ENCODE assay signal across 1 cellular context in genomic region chr3:158109804-158110657, GRCh38.
A peak's percentile ranks its signal among the peaks of the same experiment; 100 is the strongest.
TF ChIP-seq lines count a peak whose summit lies in the region.

RSRC1 (plus strand) TSS chr3:158110089; CDS start chr3:158122105, 12,016 bp downstream.

TF ChIP-seq in HEK293, 187 proteins besides CTCF, POLR2A, EP300 and RAD21 (continued from another document and continues in another):
- TF ChIP-seq ZNF362 (tag by site-specific recombination; IDR thresholded peaks at IDR 0.05) (no peak), ZNF692 (tag by site-specific recombination; IDR thresholded peaks at IDR 0.05) (peak; percentile 40; the same call in 1 of the 2 replicates), ZBTB10 (tag by site-specific recombination; IDR thresholded peaks at IDR 0.05) (no peak), ZNF449 (tag by site-specific recombination; IDR thresholded peaks at IDR 0.05) (peak; percentile 55; the same call in 1 of the 2 replicates), KLF1 (tag by site-specific recombination; IDR thresholded peaks at IDR 0.05) (no peak), ZNF747 (tag by site-specific recombination; IDR thresholded peaks at IDR 0.05) (no peak), SCRT2 (tag by site-specific recombination; IDR thresholded peaks at IDR 0.05) (no peak), ZNF280C (tag by site-specific recombination; IDR thresholded peaks at IDR 0.05) (no peak), ZNF223 (tag by site-specific recombination; IDR thresholded peaks at IDR 0.05) (no peak), ZNF658 (tag by site-specific recombination; IDR thresholded peaks at IDR 0.05) (no peak), ZNF24 (tag by site-specific recombination; IDR thresholded peaks at IDR 0.05) (peak; percentile 30; the same call in 1 of the 2 replicates), ZNF629 (tag by site-specific recombination; IDR thresholded peaks at IDR 0.05) (peak; percentile 71), ZNF184 (tag by site-specific recombination; IDR thresholded peaks at IDR 0.05) (no peak), KLF10 (tag by site-specific recombination; IDR thresholded peaks at IDR 0.05) (peak; percentile 38; the same call in 1 of the 2 replicates), PRDM6 (tag by site-specific recombination; IDR thresholded peaks at IDR 0.05) (peak; percentile 64), ZNF785 (tag by site-specific recombination; IDR thresholded peaks at IDR 0.05) (no peak), MEIS1 (CRISPR knock-in tag; IDR thresholded peaks at IDR 0.05; ENCODE audit: borderline replicate concordance) (no peak), KLF9 (tag by site-specific recombination; IDR thresholded peaks at IDR 0.05; ENCODE audit: low read depth) (no peak), GLIS1 (tag by site-specific recombination; IDR thresholded peaks at IDR 0.05) (peak; percentile 29; the same call in 1 of the 2 replicates), ZNF169 (tag by site-specific recombination; IDR thresholded peaks at IDR 0.05) (no peak), ZNF514 (tag by site-specific recombination; IDR thresholded peaks at IDR 0.05) (no peak), ZNF843 (tag by site-specific recombination; IDR thresholded peaks at IDR 0.05) (peak; percentile 62; the same call in 1 of the 2 replicates), YY2 (tag by site-specific recombination; IDR thresholded peaks at IDR 0.05) (no peak), YY1 (tag by site-specific recombination; IDR thresholded peaks at IDR 0.05) (no peak), ZBTB7A (tag by site-specific recombination; IDR thresholded peaks at IDR 0.05; ENCODE audit: low read depth) (0 out of 2 replicates have a peak, but pooled peaks have one; percentile 55), KLF8 (tag by site-specific recombination; IDR thresholded peaks at IDR 0.05) (no peak; the same call in none of the 2 replicates), ZNF121 (tag by site-specific recombination; IDR thresholded peaks at IDR 0.05) (no peak), ZNF518A (tag by site-specific recombination; conservative IDR thresholded peaks at IDR 0.05; ENCODE audit: low read depth) (peak; percentile 38; the same call in 1 of the 2 replicates), ZNF202 (tag by site-specific recombination; IDR thresholded peaks at IDR 0.05; ENCODE audit: borderline replicate concordance) (no peak), SP3 (tag by site-specific recombination; IDR thresholded peaks at IDR 0.05) (peak; percentile 51; the same call in 1 of the 2 replicates), BCL11A (tag by site-specific recombination; IDR thresholded peaks at IDR 0.05; ENCODE audit: low read depth) (no peak), ZNF155 (tag by site-specific recombination; IDR thresholded peaks at IDR 0.05) (no peak), ZNF366 (tag by site-specific recombination; conservative IDR thresholded peaks at IDR 0.05) (peak; percentile 82), ZNF354C (tag by site-specific recombination; IDR thresholded peaks at IDR 0.05; ENCODE audit: borderline replicate concordance, low read depth) (no peak), AEBP2 (tag by site-specific recombination; IDR thresholded peaks at IDR 0.05; ENCODE audit: borderline replicate concordance) (no peak), ZNF621 (tag by site-specific recombination; IDR thresholded peaks at IDR 0.05) (no peak), ZNF704 (tag by site-specific recombination; IDR thresholded peaks at IDR 0.05) (no peak), ZBTB26 (tag by site-specific recombination; optimal IDR thresholded peaks at IDR 0.05) (peak; percentile 59), ZNF335 (tag by site-specific recombination; conservative IDR thresholded peaks at IDR 0.05) (peak; percentile 98), ZBTB8A (tag by site-specific recombination; IDR thresholded peaks at IDR 0.05) (no peak; the same call in 1 of the 2 replicates), ZNF610 (tag by site-specific recombination; IDR thresholded peaks at IDR 0.05; ENCODE audit: borderline replicate concordance) (peak; percentile 78), ZNF701 (tag by site-specific recombination; IDR thresholded peaks at IDR 0.05) (no peak)
